15 cellular contexts compared by ENCODE assay signal in the genomic region with DNA sequence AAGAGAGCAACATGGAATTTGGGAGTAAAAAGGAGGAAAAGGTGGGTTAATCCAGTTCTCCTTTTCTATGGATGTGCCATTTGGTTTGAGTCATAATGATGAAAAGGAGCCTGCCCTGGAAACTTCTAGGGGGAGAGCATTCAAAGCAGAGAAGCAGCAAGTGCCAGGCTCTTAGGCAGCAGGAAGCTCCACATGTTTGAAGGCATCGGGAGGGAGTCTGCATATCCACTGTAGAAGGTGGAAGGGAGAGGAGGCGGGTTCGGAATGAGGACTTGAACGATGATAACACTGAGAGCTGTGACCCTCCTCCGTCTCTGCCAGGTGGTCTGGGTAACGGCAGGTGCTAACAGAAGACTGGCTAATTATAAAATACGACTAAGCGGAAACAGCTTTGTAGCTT.
A peak's percentile ranks its signal among the peaks of the same experiment; 100 is the strongest.
DNase-seq lines count a peak whose midpoint lies in the region; ATAC-seq and TF ChIP-seq lines count a peak whose summit lies in the region.
"Had no signal": no experiment of that assay in that cellular context is flagged by ENCODE, and none has a peak within 500 bp of the region (broad histone marks: within the 10 kb centered on the region; RNA-seq: fewer than 3 reads in every experiment).

No MANE protein-coding gene starts in this region.

- CTCF ChIA-PET in WTC11 (lab: Charles Lee): interaction anchor here (1.2 kb wide), 1 partner anchor 392 kb away, joined by 4 read pairs; no protein-coding TSS in a partner anchor
- CTCF ChIA-PET in CD4-positive, alpha-beta T cell (lab: Charles Lee): no interaction called here

- no peaks in the 10 kb centered on the region for H3K4me1 Mint-ChIP-seq in activated T-cell treated with anti-CD3 and anti-CD28 coated beads, Interleukin-2, amount 50 U/mL, for 72 hours (ENCODE audit: low read depth)
- H3K4me1 Mint-ChIP-seq in GM23338 (peaks cover 21% of the 10 kb centered on the region), WTC11 (peaks cover 43% of the 10 kb centered on the region), immature natural killer cell (no peaks in the 10 kb centered on the region)
- H3K4me1 Mint-ChIP-seq in CD4-positive, alpha-beta T cell (ENCODE audit: low read depth): no peaks in the 10 kb centered on the region
- H3K4me1 Mint-ChIP-seq: CD14-positive monocyte had no signal

- H2AFZ ChIP-seq in GM23338: no peak overlapping the region

- no peak for DNase-seq in activated T-cell treated with anti-CD3 and anti-CD28 coated beads, Interleukin-2, amount 50 U/mL, for 72 hours
- DNase-seq in activated T-cell treated with anti-CD3 and anti-CD28 coated beads, Interleukin-2, amount 50 U/mL, for 48 hours: no peak
- DNase-seq in GM23338 (ENCODE audit: low spot score) (peak; percentile 35), WTC11 (ENCODE audit: low spot score) (no peak), immature natural killer cell (no peak), HCEC 1CT (no peak)
- DNase-seq in CD4-positive, alpha-beta T cell: no peak
- DNase-seq: 8988T; Calu3; CD8-positive, alpha-beta T cell; GDM1; IMR-90 had no signal

- no peak overlapping the region for H3K4me3 ChIP-seq in GM23338
- H3K4me3 ChIP-seq: BLaER1, K562 had no signal

- H3K27me3 Mint-ChIP-seq in activated T-cell treated with anti-CD3 and anti-CD28 coated beads, Interleukin-2, amount 50 U/mL, for 72 hours (ENCODE audit: low read depth): no peaks in the 10 kb centered on the region
- H3K27me3 Mint-ChIP-seq in GM23338 (ENCODE audit: insufficient read depth, low read depth, poor library complexity) (peaks cover 4% of the 10 kb centered on the region), WTC11 (ENCODE audit: low read depth) (no peaks in the 10 kb centered on the region), immature natural killer cell (ENCODE audit: low read depth in 3 of 3) (peaks cover 0 to 2% (median 0%) of the 10 kb centered on the region in 3 donors)
- H3K27me3 Mint-ChIP-seq in CD4-positive, alpha-beta T cell: peaks cover 8% of the 10 kb centered on the region

- H4K20me1 ChIP-seq in GM23338 (replicated peaks; ENCODE audit: insufficient read depth): no peaks in the 10 kb centered on the region; the same call in 1 of the 2 replicates
- H4K20me1 ChIP-seq: BLaER1 had no signal

- intact Hi-C loops in CD4-positive, alpha-beta T cell (cut with DNase I, micrococcal nuclease): no loop called here

- POLR2A ChIA-PET in WTC11 (lab: Charles Lee): no interaction called here
- POLR2A ChIA-PET in CD4-positive, alpha-beta T cell (lab: Charles Lee): no interaction called here

- H3K79me2 ChIP-seq in GM23338 (replicated peaks; ENCODE audit: insufficient read depth): peaks cover 61% of the 10 kb centered on the region

- peak overlapping the region; percentile 68 for H3K27ac Mint-ChIP-seq in activated T-cell treated with anti-CD3 and anti-CD28 coated beads, Interleukin-2, amount 50 U/mL, for 72 hours
- H3K27ac Mint-ChIP-seq in GM23338 (peak overlapping the region; percentile 2; the same call in 1 of the 2 replicates), WTC11 (no peak overlapping the region; the same call in 1 of the 2 replicates), immature natural killer cell (no peak overlapping the region)
- H3K27ac Mint-ChIP-seq in CD4-positive, alpha-beta T cell: no peak overlapping the region
- H3K27ac Mint-ChIP-seq: CD14-positive monocyte; CD8-positive, alpha-beta T cell had no signal

- H3K9me3 ChIP-seq in CD4-positive, alpha-beta T cell (ENCODE audit: control insufficient read depth, low read length): no peaks in the 10 kb centered on the region
- H3K9me3 ChIP-seq: BLaER1 had no signal

- H3K27ac ChIP-seq in GM23338 (ENCODE audit: low read depth): no peak overlapping the region
- no peak overlapping the region for H3K27ac ChIP-seq in CD4-positive, alpha-beta T cell (ENCODE audit: low read depth, low read length)
- H3K27ac ChIP-seq: BLaER1 had no signal

- H3K9me2 ChIP-seq in GM23338 (ENCODE audit: insufficient read depth): no peaks in the 10 kb centered on the region

- H3K4me3 Mint-ChIP-seq in activated T-cell treated with anti-CD3 and anti-CD28 coated beads, Interleukin-2, amount 50 U/mL, for 72 hours: no peak overlapping the region
- H3K4me3 Mint-ChIP-seq in GM23338 (no peak overlapping the region), WTC11 (no peak overlapping the region), immature natural killer cell (no peak overlapping the region)
- no peak overlapping the region for H3K4me3 Mint-ChIP-seq in CD4-positive, alpha-beta T cell
- H3K4me3 Mint-ChIP-seq: CD14-positive monocyte; CD8-positive, alpha-beta T cell had no signal

- H3K36me3 ChIP-seq in GM23338 (ENCODE audit: insufficient read depth): no peaks in the 10 kb centered on the region
- H3K36me3 ChIP-seq: BLaER1 had no signal

- no peak for ATAC-seq in activated T-cell treated with anti-CD3 and anti-CD28 coated beads, Interleukin-2, amount 50 U/mL, for 72 hours (replicated peaks in 1 of 2)
- ATAC-seq in GM23338 (peak; percentile 56), WTC11 (peak; percentile 76)
- no peak for ATAC-seq in CD4-positive, alpha-beta T cell (ENCODE audit: poor library complexity)
- ATAC-seq: CD8-positive, alpha-beta T cell; K562 had no signal

- H3K4me1 ChIP-seq in GM23338 (ENCODE audit: insufficient read depth): peaks cover 27% of the 10 kb centered on the region
- H3K4me1 ChIP-seq: BLaER1 had no signal

- H3K27me3 ChIP-seq in GM23338 (ENCODE audit: insufficient read depth): no peaks in the 10 kb centered on the region
- no peaks in the 10 kb centered on the region for H3K27me3 ChIP-seq in CD4-positive, alpha-beta T cell (ENCODE audit: control insufficient read depth, insufficient read depth, low read length)
- H3K27me3 ChIP-seq: BLaER1 had no signal

- H3K4me2 ChIP-seq in GM23338: no peak overlapping the region
- H3K4me2 ChIP-seq: BLaER1 had no signal

- TF ChIP-seq CTCF in GM23338 (conservative IDR thresholded peaks at IDR 0.05; ENCODE audit: low read depth in 2 of 2): no peak
- TF ChIP-seq CTCF in WTC11 (IDR thresholded peaks at IDR 0.05): no peak
- no peak for TF ChIP-seq CTCF in CD4-positive, alpha-beta T cell (IDR thresholded peaks at IDR 0.05)

- H3F3A ChIP-seq in GM23338 (replicated peaks; ENCODE audit: low read depth): no peaks in the 10 kb centered on the region

- no peaks in the 10 kb centered on the region for H3K9me3 Mint-ChIP-seq in activated T-cell treated with anti-CD3 and anti-CD28 coated beads, Interleukin-2, amount 50 U/mL, for 72 hours
- H3K9me3 Mint-ChIP-seq in GM23338: no peaks in the 10 kb centered on the region
- no peaks in the 10 kb centered on the region for H3K9me3 Mint-ChIP-seq in WTC11
- H3K9me3 Mint-ChIP-seq in immature natural killer cell: peaks cover 0 to 3% (median 0%) of the 10 kb centered on the region in 6 donors
- H3K9me3 Mint-ChIP-seq in CD4-positive, alpha-beta T cell: no peaks in the 10 kb centered on the region
- H3K9me3 Mint-ChIP-seq: CD8-positive, alpha-beta T cell had no signal

- H3K36me3 Mint-ChIP-seq in activated T-cell treated with anti-CD3 and anti-CD28 coated beads, Interleukin-2, amount 50 U/mL, for 72 hours (ENCODE audit: insufficient read depth in 2 of 2): no peaks in the 10 kb centered on the region
- H3K36me3 Mint-ChIP-seq in GM23338 (ENCODE audit: low read depth): no peaks in the 10 kb centered on the region
- no peaks in the 10 kb centered on the region for H3K36me3 Mint-ChIP-seq in WTC11
- H3K36me3 Mint-ChIP-seq in immature natural killer cell: no peaks in the 10 kb centered on the region
- no peaks in the 10 kb centered on the region for H3K36me3 Mint-ChIP-seq in CD4-positive, alpha-beta T cell (ENCODE audit: low read depth)
- H3K36me3 Mint-ChIP-seq: CD14-positive monocyte; CD8-positive, alpha-beta T cell had no signal

TF ChIP-seq in GM23338, 12 proteins besides CTCF, POLR2A, EP300 and RAD21 (continues in another document):
- TF ChIP-seq EZH2phosphoT487 (IDR thresholded peaks at IDR 0.05; ENCODE audit: unreplicated experiment) (no peak), POLR2AphosphoS5 (IDR thresholded peaks at IDR 0.05; ENCODE audit: low read depth) (no peak), STAT1 (IDR thresholded peaks at IDR 0.05; ENCODE audit: unreplicated experiment) (no peak), EZH2 (IDR thresholded peaks at IDR 0.05; ENCODE audit: low read depth, unreplicated experiment) (no peak)

TF ChIP-seq in WTC11, 78 proteins besides CTCF, POLR2A, EP300 and RAD21 (continues in another document):
- TF ChIP-seq FOXP1 (CRISPR knock-in tag; IDR thresholded peaks at IDR 0.05; ENCODE audit: borderline replicate concordance) (no peak), GRHL2 (CRISPR knock-in tag; IDR thresholded peaks at IDR 0.05; ENCODE audit: insufficient replicate concordance, severe bottlenecking) (no peak), ZNF512 (CRISPR knock-in tag; IDR thresholded peaks at IDR 0.05; ENCODE audit: borderline replicate concordance) (no peak), MYBL2 (CRISPR knock-in tag; IDR thresholded peaks at IDR 0.05) (no peak), IRF2 (CRISPR knock-in tag; IDR thresholded peaks at IDR 0.05; ENCODE audit: borderline replicate concordance, low read depth) (no peak)
- TF ChIP-seq, protein P1, sequence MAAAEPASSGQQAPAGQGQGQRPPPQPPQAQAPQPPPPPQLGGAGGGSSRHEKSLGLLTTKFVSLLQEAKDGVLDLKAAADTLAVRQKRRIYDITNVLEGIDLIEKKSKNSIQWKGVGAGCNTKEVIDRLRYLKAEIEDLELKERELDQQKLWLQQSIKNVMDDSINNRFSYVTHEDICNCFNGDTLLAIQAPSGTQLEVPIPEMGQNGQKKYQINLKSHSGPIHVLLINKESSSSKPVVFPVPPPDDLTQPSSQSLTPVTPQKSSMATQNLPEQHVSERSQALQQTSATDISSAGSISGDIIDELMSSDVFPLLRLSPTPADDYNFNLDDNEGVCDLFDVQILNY (CRISPR knock-in tag; IDR thresholded peaks at IDR 0.05): no peak

Comparison
In these comparisons a context has a peak if more than half of its experiments do, and no peak if none do; other contexts are left out.
1. ATAC-seq: peak in GM23338 (single experiment) and WTC11 (single experiment); none in activated T-cell treated with anti-CD3 and anti-CD28 coated beads, Interleukin-2, amount 50 U/mL, for 72 hours (0 of 2) and CD4-positive, alpha-beta T cell (single experiment).
2. H3K27ac Mint-ChIP-seq: peak in activated T-cell treated with anti-CD3 and anti-CD28 coated beads, Interleukin-2, amount 50 U/mL, for 72 hours (single experiment) and GM23338 (single experiment); none in WTC11 (single experiment), immature natural killer cell (0 of 6) and CD4-positive, alpha-beta T cell (single experiment).